Comparison of ENCODE assay signal across 1 cellular context in genomic region chr9:3336951-3337350, GRCh38.
TF ChIP-seq lines count a peak whose summit lies in the region.

No MANE protein-coding gene starts in this region.

TF ChIP-seq in GM23338, 12 proteins besides CTCF, POLR2A, EP300 and RAD21 (continued from another document):
- no peak for TF ChIP-seq ETS1 (IDR thresholded peaks at IDR 0.05)
- no peak for TF ChIP-seq ZNF462 (CRISPR knock-in tag; IDR thresholded peaks at IDR 0.05)
- TF ChIP-seq EZH2 (IDR thresholded peaks at IDR 0.05; ENCODE audit: low read depth, unreplicated experiment) = no peak
- TF ChIP-seq ZNF331 (CRISPR knock-in tag; IDR thresholded peaks at IDR 0.05; ENCODE audit: low read depth) = no peak
- no peak for TF ChIP-seq EZH2phosphoT487 (IDR thresholded peaks at IDR 0.05; ENCODE audit: unreplicated experiment)
- TF ChIP-seq ZNF114 (CRISPR knock-in tag; IDR thresholded peaks at IDR 0.05) = no peak
- no peak for TF ChIP-seq STAT1 (IDR thresholded peaks at IDR 0.05; ENCODE audit: unreplicated experiment)
- no peak for TF ChIP-seq POLR2AphosphoS5 (IDR thresholded peaks at IDR 0.05; ENCODE audit: low read depth)
- TF ChIP-seq REST (IDR thresholded peaks at IDR 0.05; ENCODE audit: unreplicated experiment) = no peak
